ENCODE assay signal across 13 cellular contexts in the genomic region with DNA sequence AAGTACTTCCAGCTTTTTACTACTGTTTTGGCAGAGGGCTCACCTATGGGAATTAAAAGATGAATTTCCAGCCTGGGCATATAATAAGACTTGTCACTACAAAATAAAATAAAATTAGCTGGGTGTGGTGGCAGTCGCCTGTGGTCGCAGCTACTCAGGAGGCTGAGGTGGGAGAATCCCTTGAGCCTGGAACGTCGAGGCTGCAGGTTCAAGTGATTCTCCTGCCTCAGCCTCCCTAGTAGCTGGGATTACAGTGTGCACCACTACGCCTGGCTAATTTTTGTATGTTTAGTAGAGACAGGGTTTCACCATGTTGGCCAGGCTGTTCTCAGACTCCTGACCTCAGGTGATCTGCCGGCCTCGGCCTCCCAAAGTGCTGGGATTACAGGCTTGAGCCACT. TPM values are rescaled to one million over a fixed set of nuclear protein-coding genes. Genes with fewer than 3 reads are reported as not detected.
DNase-seq lines count a peak whose midpoint lies in the region; ATAC-seq and TF ChIP-seq lines count a peak whose summit lies in the region.
"Not testable (repeated sequence)": the region's sequence is repeated elsewhere in the genome, so short reads cannot be mapped to it uniquely, and the experiment has no call there.
"Had no signal": no experiment of that assay in that cellular context is flagged by ENCODE, and none has a peak within 500 bp of the region (broad histone marks: within the 10 kb centered on the region; RNA-seq: fewer than 3 reads in every experiment).

No MANE protein-coding gene starts in this region.

- H3K9ac ChIP-seq in BLaER1 treated with 17β-estradiol and CSF1 and Interleukin-3, amounts not matched to agents 10 nM and 100 nM = peak overlapping the region in 2 of 11 experiments; percentile 85 to 86; a peak in 3 of 22 replicates
- not testable (repeated sequence) for H3K9ac ChIP-seq in HUES6 (ENCODE audit: low read length); SU-DHL-6 (ENCODE audit: low read length)
- peak overlapping the region; percentile 90 for H3K9ac ChIP-seq in adipocyte (ENCODE audit: low read length)
- peak overlapping the region; percentile 73 for H3K9ac ChIP-seq in smooth muscle cell (ENCODE audit: low read depth)

- H3K36me3 ChIP-seq in BLaER1 treated with 17β-estradiol and CSF1 and Interleukin-3, amounts not matched to agents 10 nM and 100 nM; HUES6 (ENCODE audit: control insufficient read depth, insufficient read depth, low read length); SU-DHL-6 (ENCODE audit: low read length); adipocyte (ENCODE audit: control insufficient read depth, insufficient read depth, low read length, severe bottlenecking); cardiac muscle cell; smooth muscle cell (ENCODE audit: low read depth): not testable (repeated sequence)

- CTCF ChIA-PET in activated CD8-positive, alpha-beta memory T cell treated with anti-CD3 and anti-CD28 coated beads, Interleukin-2, amount 10 ng/mL, durations not matched to agents 7 days and 5 days (lab: Charles Lee) = interaction anchor here (1.0 to 12.7 kb wide), 5 partner anchors 9 to 225 kb away, joined by 3 to 215 read pairs (median 5); a partner anchor contains a TSS

- not testable (repeated sequence) for H3K27me3 Mint-ChIP-seq in activated CD8-positive, alpha-beta memory T cell treated with anti-CD3 and anti-CD28 coated beads, Interleukin-2, amount 10 ng/mL, durations not matched to agents 7 days and 5 days; natural killer cell treated with Interleukin-12 subunit alpha and Interleukin-12 subunit beta and Interleukin-15 and Interleukin-18, amount 100 ng/mL, for 72 hours

- H3K4me1 ChIP-seq in BLaER1 treated with 17β-estradiol and CSF1 and Interleukin-3, amounts not matched to agents 10 nM and 100 nM = peaks cover 16 to 33% (median 18%) of the 10 kb centered on the region in 10 experiments
- not testable (repeated sequence) for H3K4me1 ChIP-seq in HUES6 (ENCODE audit: control insufficient read depth, insufficient read depth, low read length); cardiac muscle cell (ENCODE audit: low read depth); smooth muscle cell (ENCODE audit: low read depth)
- peaks cover 10% of the 10 kb centered on the region for H3K4me1 ChIP-seq in adipocyte (ENCODE audit: control insufficient read depth, insufficient read depth, low read length)

- peak overlapping the region; percentile 30 for H2AFZ ChIP-seq in SU-DHL-6 (ENCODE audit: low read depth, low read length, severe bottlenecking)
- not testable (repeated sequence) for H2AFZ ChIP-seq in smooth muscle cell (ENCODE audit: low read depth)

- H3K9me3 Mint-ChIP-seq in activated CD8-positive, alpha-beta memory T cell treated with anti-CD3 and anti-CD28 coated beads, Interleukin-2, amount 10 ng/mL, durations not matched to agents 7 days and 5 days (ENCODE audit: low read depth); natural killer cell treated with Interleukin-12 subunit alpha and Interleukin-12 subunit beta and Interleukin-15 and Interleukin-18, amount 100 ng/mL, for 72 hours: not testable (repeated sequence)

- H3K27ac Mint-ChIP-seq in activated CD8-positive, alpha-beta memory T cell treated with anti-CD3 and anti-CD28 coated beads, Interleukin-2, amount 10 ng/mL, durations not matched to agents 7 days and 5 days = not testable (repeated sequence)
- peak overlapping the region; percentile 80 to 93 for H3K27ac Mint-ChIP-seq in natural killer cell treated with Interleukin-12 subunit alpha and Interleukin-12 subunit beta and Interleukin-15 and Interleukin-18, amount 100 ng/mL, for 72 hours

- not testable (repeated sequence) for H3F3A ChIP-seq in SU-DHL-6 (ENCODE audit: insufficient read depth); smooth muscle cell (ENCODE audit: low read depth)

- H3K4me3 Mint-ChIP-seq in activated CD8-positive, alpha-beta memory T cell treated with anti-CD3 and anti-CD28 coated beads, Interleukin-2, amount 10 ng/mL, durations not matched to agents 7 days and 5 days = peak overlapping the region; percentile 91
- peak overlapping the region; percentile 88 for H3K4me3 Mint-ChIP-seq in natural killer cell treated with Interleukin-12 subunit alpha and Interleukin-12 subunit beta and Interleukin-15 and Interleukin-18, amount 100 ng/mL, for 72 hours

- WGBS in smooth muscle cell (ENCODE audit: low lambda C conversion rate) = 96% methylated on average over 7 of the region's 7 CpGs

- not testable (repeated sequence) for H3K36me3 Mint-ChIP-seq in activated CD8-positive, alpha-beta memory T cell treated with anti-CD3 and anti-CD28 coated beads, Interleukin-2, amount 10 ng/mL, durations not matched to agents 7 days and 5 days; natural killer cell treated with Interleukin-12 subunit alpha and Interleukin-12 subunit beta and Interleukin-15 and Interleukin-18, amount 100 ng/mL, for 72 hours

- not testable (repeated sequence) for ATAC-seq in activated CD8-positive, alpha-beta memory T cell treated with anti-CD3 and anti-CD28 coated beads, Interleukin-2, amount 10 ng/mL, durations not matched to agents 7 days and 5 days; natural killer cell treated with Interleukin-12 subunit alpha and Interleukin-12 subunit beta and Interleukin-15 and Interleukin-18, amount 100 ng/mL, for 72 hours

- not testable (repeated sequence) for H3K27me3 ChIP-seq in BLaER1 treated with 17β-estradiol and CSF1 and Interleukin-3, amounts not matched to agents 10 nM and 100 nM; HUES6 (ENCODE audit: control insufficient read depth, insufficient read depth, low read length); SU-DHL-6 (ENCODE audit: low read length); adipocyte (replicated peaks; ENCODE audit: control insufficient read depth, insufficient read depth, low read length); cardiac muscle cell; smooth muscle cell (ENCODE audit: low read depth)

- TF ChIP-seq CTCF in SU-DHL-6 (IDR thresholded peaks at IDR 0.05; ENCODE audit: insufficient read depth, low read length, poor library complexity, severe bottlenecking); cardiac muscle cell (IDR thresholded peaks at IDR 0.05; ENCODE audit: low read depth, low read length); smooth muscle cell (IDR thresholded peaks at IDR 0.05; ENCODE audit: borderline replicate concordance, insufficient read depth, poor library complexity, severe bottlenecking): not testable (repeated sequence)

- H3K4me3 ChIP-seq in BLaER1 treated with 17β-estradiol and CSF1 and Interleukin-3, amounts not matched to agents 10 nM and 100 nM = peak overlapping the region in 6 of 10 experiments; percentile 64 to 74 (median 69); a peak in 4 of 20 replicates
- H3K4me3 ChIP-seq in HUES6 (ENCODE audit: low read depth, low read length) (peak overlapping the region; percentile 88; the same call in 1 of the 2 replicates), adipocyte (ENCODE audit: low read length) (peak overlapping the region; percentile 94), cardiac muscle cell (peak overlapping the region; percentile 59), smooth muscle cell (peak overlapping the region; percentile 65)
- H3K4me3 ChIP-seq in SU-DHL-6 (ENCODE audit: insufficient read depth, low read length, poor library complexity, severe bottlenecking) = not testable (repeated sequence)

- not testable (repeated sequence) for H3K27ac ChIP-seq in BLaER1 treated with 17β-estradiol and CSF1 and Interleukin-3, amounts not matched to agents 10 nM and 100 nM; HUES6 (ENCODE audit: low read depth, low read length); SU-DHL-6 (ENCODE audit: low read depth, low read length); cardiac muscle cell; smooth muscle cell (ENCODE audit: low read depth)

- H3K79me2 ChIP-seq in SU-DHL-6 (ENCODE audit: insufficient read depth, low read length); smooth muscle cell (ENCODE audit: low read depth): not testable (repeated sequence)

- not testable (repeated sequence) for H4K20me1 ChIP-seq in BLaER1 treated with 17β-estradiol and CSF1 and Interleukin-3, amounts not matched to agents 10 nM and 100 nM; SU-DHL-6 (ENCODE audit: low read depth, low read length); smooth muscle cell (ENCODE audit: low read depth)

- H3K9me3 ChIP-seq in BLaER1 treated with 17β-estradiol and CSF1 and Interleukin-3, amounts not matched to agents 10 nM and 100 nM (replicated peaks in 1 of 11); HUES6 (ENCODE audit: control insufficient read depth, insufficient read depth, low read depth, low read length); SU-DHL-6 (ENCODE audit: insufficient read depth, low read length); adipocyte (ENCODE audit: control insufficient read depth, low read length); cardiac muscle cell (ENCODE audit: low read depth); smooth muscle cell (replicated peaks; ENCODE audit: low read depth): not testable (repeated sequence)

- not testable (repeated sequence) for H3K9me2 ChIP-seq in SU-DHL-6 (replicated peaks; ENCODE audit: insufficient read depth, low read length)

- H3K4me1 Mint-ChIP-seq in activated CD8-positive, alpha-beta memory T cell treated with anti-CD3 and anti-CD28 coated beads, Interleukin-2, amount 10 ng/mL, durations not matched to agents 7 days and 5 days = peaks cover 37% of the 10 kb centered on the region
- H3K4me1 Mint-ChIP-seq in natural killer cell treated with Interleukin-12 subunit alpha and Interleukin-12 subunit beta and Interleukin-15 and Interleukin-18, amount 100 ng/mL, for 72 hours (ENCODE audit: low read depth in 2 of 2) = peaks cover 25 to 36% of the 10 kb centered on the region in 2 donors

- H3K4me2 ChIP-seq in BLaER1 treated with 17β-estradiol and CSF1 and Interleukin-3, amounts not matched to agents 10 nM and 100 nM = peak overlapping the region; percentile 84 to 99 (median 97); a peak in 21 of 22 replicates
- H3K4me2 ChIP-seq in SU-DHL-6 (ENCODE audit: low read depth, low read length, poor library complexity, severe bottlenecking) (peak overlapping the region; percentile 60), smooth muscle cell (peak overlapping the region; percentile 93)

- peak; percentile 31 for DNase-seq in activated CD8-positive, alpha-beta memory T cell treated with anti-CD3 and anti-CD28 coated beads, Interleukin-2, amount 10 ng/mL, durations not matched to agents 7 days and 5 days
- not testable (repeated sequence) for DNase-seq in adipocyte (ENCODE audit: low read depth); cardiac muscle cell (ENCODE audit: low read depth in 1 of 2, low spot score in 1 of 2); natural killer cell treated with Interleukin-12 subunit alpha and Interleukin-12 subunit beta and Interleukin-15 and Interleukin-18, amount 100 ng/mL, for 72 hours (ENCODE audit: low spot score); smooth muscle cell (lab: John Stamatoyannopoulos, UW; ENCODE audit: unreplicated experiment)

RNA-seq across cellular contexts. Expression of a gene that starts 23.5 kb away (rescaled TPM):
- not detected for total RNA-seq in activated CD8-positive, alpha-beta memory T cell treated with anti-CD3 and anti-CD28 coated beads, Interleukin-2, amount 10 ng/mL, durations not matched to agents 7 days and 5 days
- not detected in 2 replicates for total RNA-seq in cardiac muscle cell
- polyA plus RNA-seq in cardiac muscle cell = not detected in 2 replicates
- not detected for total RNA-seq in natural killer cell treated with Interleukin-12 subunit alpha and Interleukin-12 subunit beta and Interleukin-15 and Interleukin-18, amount 100 ng/mL, for 72 hours
- not detected in 2 replicates for total RNA-seq in smooth muscle cell
- polyA plus RNA-seq in smooth muscle cell = not detected in 2 replicates
- total RNA-seq: esophagus muscularis mucosa, left cardiac atrium, Peyer's patch, right cardiac atrium, SJCRH30 had no signal
- polyA plus RNA-seq: right cardiac atrium had no signal
